ENCODE assay signal across 13 cellular contexts in the genomic region with DNA sequence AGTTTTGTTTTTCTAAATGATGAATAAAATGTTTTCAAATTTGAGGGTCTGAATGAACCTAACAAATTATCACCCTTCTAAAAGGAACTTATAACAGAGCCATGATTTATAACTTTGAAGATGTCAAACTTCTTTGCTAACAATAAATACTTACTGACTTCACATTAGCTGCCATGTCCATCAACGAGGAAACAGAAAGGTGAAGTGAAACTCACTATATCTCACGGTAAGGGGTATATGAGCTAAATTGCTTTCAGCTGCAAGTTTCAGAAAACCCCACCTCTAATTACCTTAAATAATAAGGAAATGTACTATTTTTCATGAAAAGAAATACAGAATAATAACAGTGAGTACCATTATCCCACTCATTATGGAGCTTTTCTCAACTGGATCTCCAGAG.
DNase-seq lines count a peak whose midpoint lies in the region; ATAC-seq and TF ChIP-seq lines count a peak whose summit lies in the region.
"Had no signal": no experiment of that assay in that cellular context is flagged by ENCODE, and none has a peak within 500 bp of the region (broad histone marks: within the 10 kb centered on the region; RNA-seq: fewer than 3 reads in every experiment).

No MANE protein-coding gene starts in this region.

- H3K4me1 ChIP-seq in Karpas-422 (ENCODE audit: low read length), result no peaks in the 10 kb centered on the region
- H3K4me1 ChIP-seq in CD8-positive, alpha-beta T cell (ENCODE audit: insufficient read depth, low read length), result no peaks in the 10 kb centered on the region
- H3K4me1 ChIP-seq in transverse colon, result no peaks in the 10 kb centered on the region
- no peaks in the 10 kb centered on the region for H3K4me1 ChIP-seq in right atrium auricular region
- H3K4me1 ChIP-seq: sigmoid colon had no signal

- H3K9ac ChIP-seq in Karpas-422 (ENCODE audit: low read length), result no peak overlapping the region

- in situ Hi-C loops in transverse colon (cut with MboI; ENCODE audit: low pct_ligation_motif_present in 1 of 4, low pct_unique_long_range_greater_than_20kb in 1 of 4, low sequenced_read_pairs in 3 of 4), result no loop called here

- TF ChIP-seq CTCF in GM20000 (IDR thresholded peaks at IDR 0.05; ENCODE audit: extremely low read depth, missing control alignments) (no peak), transverse colon (IDR thresholded peaks at IDR 0.05) (no peak), right atrium auricular region (IDR thresholded peaks at IDR 0.05) (no peak)
- TF ChIP-seq CTCF in CD8-positive, alpha-beta T cell (IDR thresholded peaks at IDR 0.05), result no peak

- H3K4me3 ChIP-seq in Karpas-422 (ENCODE audit: low read length), result no peak overlapping the region
- H3K4me3 ChIP-seq in CD8-positive, alpha-beta T cell (ENCODE audit: low read depth, low read length), result no peak overlapping the region
- no peak overlapping the region for H3K4me3 ChIP-seq in transverse colon
- no peak overlapping the region for H3K4me3 ChIP-seq in right atrium auricular region
- H3K4me3 ChIP-seq: GM23338, sigmoid colon had no signal

- no peaks in the 10 kb centered on the region for H3K9me3 Mint-ChIP-seq in CD8-positive, alpha-beta T cell
- H3K9me3 Mint-ChIP-seq: activated naive CD8-positive, alpha-beta T cell treated with anti-CD3 and anti-CD28 coated beads for 36 hours; GM23338 had no signal

- H3K4me2 ChIP-seq in Karpas-422 (ENCODE audit: low read depth, low read length, poor library complexity, severe bottlenecking), result no peak overlapping the region
- H3K4me2 ChIP-seq: GM23338 had no signal

- no peak overlapping the region for H3K27ac ChIP-seq in Karpas-422 (ENCODE audit: low read length)
- no peak overlapping the region for H3K27ac ChIP-seq in CD8-positive, alpha-beta T cell (ENCODE audit: low read depth, low read length)
- H3K27ac ChIP-seq in transverse colon, result no peak overlapping the region
- no peak overlapping the region for H3K27ac ChIP-seq in right atrium auricular region
- H3K27ac ChIP-seq: sigmoid colon had no signal

- CTCF ChIA-PET in CD8-positive, alpha-beta T cell (lab: Charles Lee), result no interaction called here

- peak; percentile 81 for ATAC-seq in GM18508 (IDR thresholded peaks at IDR 0.05; ENCODE audit: insufficient read depth, unreplicated experiment)
- peak; percentile 74 for ATAC-seq in HG02970 (IDR thresholded peaks at IDR 0.05; ENCODE audit: low FRiP score, unreplicated experiment)
- ATAC-seq in CD8-positive, alpha-beta T cell, result no peak
- ATAC-seq: GM23338 had no signal

- H3K27me3 Mint-ChIP-seq in CD8-positive, alpha-beta T cell (ENCODE audit: low read depth), result no peaks in the 10 kb centered on the region
- H3K27me3 Mint-ChIP-seq: activated naive CD8-positive, alpha-beta T cell treated with anti-CD3 and anti-CD28 coated beads for 36 hours had no signal

- POLR2A ChIA-PET in CD8-positive, alpha-beta T cell (lab: Charles Lee), result no interaction called here

- no peaks in the 10 kb centered on the region for H3K36me3 Mint-ChIP-seq in CD8-positive, alpha-beta T cell

- H3K9me3 ChIP-seq in Karpas-422 (ENCODE audit: low read length) (no peaks in the 10 kb centered on the region), transverse colon (no peaks in the 10 kb centered on the region), right atrium auricular region (no peaks in the 10 kb centered on the region)
- H3K9me3 ChIP-seq in CD8-positive, alpha-beta T cell (ENCODE audit: low read length), result no peaks in the 10 kb centered on the region
- H3K9me3 ChIP-seq: sigmoid colon had no signal

- intact Hi-C loops in CD8-positive, alpha-beta T cell (cut with DNase I, micrococcal nuclease), result no loop called here
- intact Hi-C loops in transverse colon (cut with DNase I; ENCODE audit: low total_unique reads), result no loop called here

- 62 to 71% methylated on average over 2 of the region's 2 CpGs for WGBS in transverse colon (ENCODE audit: low coverage in 1 of 2), 2 donors

- no peak overlapping the region for H3K4me3 Mint-ChIP-seq in CD8-positive, alpha-beta T cell
- H3K4me3 Mint-ChIP-seq: activated naive CD8-positive, alpha-beta T cell treated with anti-CD3 and anti-CD28 coated beads for 36 hours; GM23338 had no signal

- DNase-seq in GM20000 (ENCODE audit: low spot score), result peak; percentile 24
- peak; percentile 44 for DNase-seq in Karpas-422
- DNase-seq in CD8-positive, alpha-beta T cell, result no peak
- DNase-seq in transverse colon, result no peak
- DNase-seq in NCI-H2196 (lab: John Stamatoyannopoulos, UW; ENCODE audit: unreplicated experiment), result no peak
- DNase-seq in right atrium auricular region (ENCODE audit: low spot score), result no peak
- DNase-seq: activated naive CD8-positive, alpha-beta T cell treated with anti-CD3 and anti-CD28 coated beads for 36 hours; NCI-H1930; OCI-M1; sigmoid colon had no signal

- H3K4me1 Mint-ChIP-seq in CD8-positive, alpha-beta T cell (ENCODE audit: low read depth), result no peaks in the 10 kb centered on the region
- H3K4me1 Mint-ChIP-seq: activated naive CD8-positive, alpha-beta T cell treated with anti-CD3 and anti-CD28 coated beads for 36 hours; GM23338 had no signal

- H3K36me3 ChIP-seq in Karpas-422 (ENCODE audit: insufficient read depth, low read length) (no peaks in the 10 kb centered on the region), transverse colon (no peaks in the 10 kb centered on the region), right atrium auricular region (no peaks in the 10 kb centered on the region)
- no peaks in the 10 kb centered on the region for H3K36me3 ChIP-seq in CD8-positive, alpha-beta T cell (ENCODE audit: insufficient read depth, low read length)
- H3K36me3 ChIP-seq: sigmoid colon had no signal

- H3K9me2 ChIP-seq in Karpas-422 (replicated peaks; ENCODE audit: insufficient read depth, low read length), result no peaks in the 10 kb centered on the region

- H3K27me3 ChIP-seq in Karpas-422 (ENCODE audit: low read length) (no peaks in the 10 kb centered on the region), transverse colon (no peaks in the 10 kb centered on the region), right atrium auricular region (no peaks in the 10 kb centered on the region)
- no peaks in the 10 kb centered on the region for H3K27me3 ChIP-seq in CD8-positive, alpha-beta T cell (ENCODE audit: insufficient read depth, low read length)
- H3K27me3 ChIP-seq: sigmoid colon had no signal

- no peak for TF ChIP-seq EP300 in transverse colon (IDR thresholded peaks at IDR 0.05; ENCODE audit: low read depth)

- H4K20me1 ChIP-seq in Karpas-422 (ENCODE audit: insufficient read depth, low read depth, low read length), result no peaks in the 10 kb centered on the region

- H3K79me2 ChIP-seq in Karpas-422 (ENCODE audit: low read length), result no peaks in the 10 kb centered on the region

- no peak overlapping the region for H2AFZ ChIP-seq in Karpas-422 (ENCODE audit: low read length)
- H2AFZ ChIP-seq: GM23338 had no signal

- no peak overlapping the region for H3K27ac Mint-ChIP-seq in CD8-positive, alpha-beta T cell
- H3K27ac Mint-ChIP-seq: activated naive CD8-positive, alpha-beta T cell treated with anti-CD3 and anti-CD28 coated beads for 36 hours; GM23338 had no signal

- no peak for TF ChIP-seq POLR2A in transverse colon (IDR thresholded peaks at IDR 0.05)

Comparison
In these comparisons a context has a peak if more than half of its experiments do, and no peak if none do; other contexts are left out.
1. DNase-seq: peak in GM20000 (single experiment) and Karpas-422 (single experiment); none in CD8-positive, alpha-beta T cell (0 of 7), transverse colon (single experiment), NCI-H2196 (single experiment) and right atrium auricular region (single experiment).